In genomic region chr19:24032651-24033050, GRCh38 we compare ENCODE assay signal across 1 cellular context.
TF ChIP-seq lines count a peak whose summit lies in the region.

No MANE protein-coding gene starts in this region.

TF ChIP-seq in SK-N-SH, 30 proteins besides CTCF, POLR2A, EP300 and RAD21 (continued from another document):
- TF ChIP-seq ZBTB33 (IDR thresholded peaks at IDR 0.05; ENCODE audit: borderline replicate concordance, low read depth) (no peak), FOXJ3 (CRISPR knock-in tag; IDR thresholded peaks at IDR 0.05) (no peak), GABPA (IDR thresholded peaks at IDR 0.05; ENCODE audit: low read depth) (no peak), NRF1 (IDR thresholded peaks at IDR 0.05; ENCODE audit: low read depth, low read length) (no peak), MEF2A (IDR thresholded peaks at IDR 0.05; ENCODE audit: borderline replicate concordance, low read depth) (no peak), ELF1 (IDR thresholded peaks at IDR 0.05) (no peak), EZH2phosphoT487 (IDR thresholded peaks at IDR 0.05; ENCODE audit: borderline replicate concordance, low read depth) (no peak), RFX5 (IDR thresholded peaks at IDR 0.05; ENCODE audit: low read length) (no peak)
